Comparison of ENCODE assay signal across 8 cellular contexts in the genomic region with DNA sequence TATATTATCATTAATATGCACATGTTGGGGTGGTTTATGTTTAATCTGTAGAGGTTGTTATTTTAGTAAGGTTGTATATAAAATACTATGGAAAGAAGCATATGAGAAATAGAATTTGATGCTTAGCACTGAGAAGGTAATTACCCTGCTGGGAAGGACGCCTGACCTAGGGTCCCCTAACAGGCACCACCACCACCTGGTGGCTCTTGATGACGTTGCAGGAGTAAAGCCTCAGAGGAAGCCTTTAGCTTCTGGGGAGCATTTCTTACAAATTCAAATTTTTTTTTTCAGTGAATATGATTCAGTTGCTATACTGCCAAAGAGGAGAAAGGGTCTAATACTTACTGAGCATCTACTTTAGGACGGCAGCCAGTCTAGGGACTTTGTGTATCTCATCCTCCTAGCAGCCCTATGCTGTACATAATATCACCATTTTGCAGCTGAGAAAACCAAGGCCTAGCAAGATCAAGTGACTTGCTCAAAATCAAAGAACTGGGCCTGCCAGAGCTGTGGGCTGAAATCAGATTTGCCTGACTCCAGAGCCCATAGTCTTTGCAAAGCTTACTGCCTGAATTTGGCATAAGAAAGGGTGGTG.
DNase-seq lines count a peak whose midpoint lies in the region; ATAC-seq and TF ChIP-seq lines count a peak whose summit lies in the region.

No MANE protein-coding gene starts in this region.

- TF ChIP-seq CTCF in brain (conservative IDR thresholded peaks at IDR 0.05) (peak; percentile 76 to 84), kidney epithelial cell (IDR thresholded peaks at IDR 0.05; ENCODE audit: insufficient read depth, low read length, poor library complexity, severe bottlenecking) (peak; percentile 88)

- peak; percentile 1 to 32 (median 17) for DNase-seq in stimulated activated naive CD4-positive, alpha-beta T cell (lab: John Stamatoyannopoulos, UW)
- no peak for DNase-seq in stimulated activated naive CD4-positive, alpha-beta T cell treated with Interleukin-2 at 50 U/mL for 16 hours (lab: John Stamatoyannopoulos, UW)
- peak; percentile 82 for DNase-seq in NCI-H1092 (lab: John Stamatoyannopoulos, UW)
- DNase-seq in SKM-1 (lab: John Stamatoyannopoulos, UW; ENCODE audit: unreplicated experiment): peak; percentile 47
- no peak for DNase-seq in kidney epithelial cell (ENCODE audit: low read depth)
- DNase-seq in stimulated activated CD4-positive, alpha-beta T cell treated with anti-CD3 and anti-CD28 coated beads, Interleukin-4, amount 100 ng/mL, for 48 hours (ENCODE audit: low read depth in 2 of 2): peak; percentile 12 to 30

- peak; percentile 82 for ATAC-seq in HG02678 (IDR thresholded peaks at IDR 0.05; ENCODE audit: unreplicated experiment)

- no peaks in the 10 kb centered on the region for H3K36me3 Mint-ChIP-seq in brain

- H3K4me3 ChIP-seq in kidney epithelial cell (ENCODE audit: low read depth, low read length): no peak overlapping the region

- no peaks in the 10 kb centered on the region for H3K27me3 ChIP-seq in kidney epithelial cell (ENCODE audit: control insufficient read depth, insufficient read depth, low read length)

- H3K27ac Mint-ChIP-seq in brain: peak overlapping the region in 2 of 5 experiments; percentile 72 to 96

- no peak overlapping the region for H3K4me3 Mint-ChIP-seq in brain

- peaks cover 2% of the 10 kb centered on the region for H3K27me3 Mint-ChIP-seq in brain

- no peaks in the 10 kb centered on the region for H3K9me3 Mint-ChIP-seq in brain

- peaks cover 26% of the 10 kb centered on the region for H3K4me1 Mint-ChIP-seq in brain

- H3K36me3 ChIP-seq in kidney epithelial cell (ENCODE audit: control insufficient read depth, insufficient read depth, low read length): no peaks in the 10 kb centered on the region

Comparison
In these comparisons a context has a peak if more than half of its experiments do, and no peak if none do; other contexts are left out.
1. DNase-seq: peak in stimulated activated naive CD4-positive, alpha-beta T cell (6 of 6), NCI-H1092 (single experiment), SKM-1 (single experiment) and stimulated activated CD4-positive, alpha-beta T cell treated with anti-CD3 and anti-CD28 coated beads, Interleukin-4, amount 100 ng/mL, for 48 hours (2 of 2); none in stimulated activated naive CD4-positive, alpha-beta T cell treated with Interleukin-2 at 50 U/mL for 16 hours (single experiment) and kidney epithelial cell (single experiment).